1 cellular context compared by ENCODE assay signal in the genomic region with DNA sequence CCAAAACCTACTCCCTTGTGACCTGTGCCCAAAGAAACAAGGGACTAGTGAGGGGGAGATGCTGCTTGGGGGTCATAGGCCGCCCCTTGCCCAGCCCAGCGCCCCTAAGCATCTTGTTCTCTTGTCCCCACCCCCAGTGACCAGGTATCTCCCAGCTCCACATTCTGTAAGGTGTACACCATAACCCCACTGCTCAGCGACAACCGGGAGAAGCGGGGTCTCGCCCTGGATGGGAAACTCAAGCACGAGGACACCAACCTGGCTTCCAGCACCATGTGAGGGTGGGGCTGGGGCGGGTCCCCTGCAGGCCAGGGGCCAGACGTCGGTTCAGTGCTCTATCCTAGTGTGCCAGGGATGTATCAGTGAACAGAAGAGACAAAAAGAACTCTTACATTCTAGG.
TF ChIP-seq lines count a peak whose summit lies in the region.

No MANE protein-coding gene starts in this region.

TF ChIP-seq in A549, 52 proteins besides CTCF, POLR2A, EP300 and RAD21:
- TF ChIP-seq, protein P1, sequence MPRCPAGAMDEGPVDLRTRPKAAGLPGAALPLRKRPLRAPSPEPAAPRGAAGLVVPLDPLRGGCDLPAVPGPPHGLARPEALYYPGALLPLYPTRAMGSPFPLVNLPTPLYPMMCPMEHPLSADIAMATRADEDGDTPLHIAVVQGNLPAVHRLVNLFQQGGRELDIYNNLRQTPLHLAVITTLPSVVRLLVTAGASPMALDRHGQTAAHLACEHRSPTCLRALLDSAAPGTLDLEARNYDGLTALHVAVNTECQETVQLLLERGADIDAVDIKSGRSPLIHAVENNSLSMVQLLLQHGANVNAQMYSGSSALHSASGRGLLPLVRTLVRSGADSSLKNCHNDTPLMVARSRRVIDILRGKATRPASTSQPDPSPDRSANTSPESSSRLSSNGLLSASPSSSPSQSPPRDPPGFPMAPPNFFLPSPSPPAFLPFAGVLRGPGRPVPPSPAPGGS (IDR thresholded peaks at IDR 0.05): 0 out of 3 replicates have a peak, but pooled peaks have one; percentile 5
- TF ChIP-seq FOXS1 (CRISPR knock-in tag; IDR thresholded peaks at IDR 0.05): no peak
- TF ChIP-seq ZFP36 (IDR thresholded peaks at IDR 0.05; ENCODE audit: borderline replicate concordance, partially characterized antibody): peak; percentile 6
